Comparison of ENCODE assay signal across 15 cellular contexts in the genomic region with DNA sequence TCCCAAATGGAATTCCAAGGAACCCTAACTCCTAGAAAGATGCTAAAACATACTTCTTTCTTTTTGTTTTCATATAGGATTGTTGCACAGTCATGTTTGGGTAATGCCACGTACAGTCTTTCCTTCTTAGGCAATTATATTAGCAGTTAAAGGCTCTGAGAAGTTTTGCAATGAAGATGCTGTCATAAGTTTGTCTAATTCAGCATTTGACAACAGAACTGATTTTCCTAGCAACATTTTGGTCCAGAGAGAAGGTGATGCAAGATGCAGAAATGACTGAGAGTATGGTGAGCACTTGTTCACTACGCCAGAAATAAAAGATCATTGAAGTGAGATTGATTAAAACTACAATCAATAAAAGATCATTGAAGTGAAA.
DNase-seq lines count a peak whose midpoint lies in the region; ATAC-seq and TF ChIP-seq lines count a peak whose summit lies in the region.
"Had no signal": no experiment of that assay in that cellular context is flagged by ENCODE, and none has a peak within 500 bp of the region (broad histone marks: within the 10 kb centered on the region; RNA-seq: fewer than 3 reads in every experiment).

No MANE protein-coding gene starts in this region.

- no peak overlapping the region for H3K4me2 ChIP-seq in neural progenitor cell

- no peak overlapping the region for H2AFZ ChIP-seq in neural progenitor cell (replicated peaks)

- peak; percentile 14 for DNase-seq in SIG-M5 treated with dmso at 0.1 percent for 504 hours (lab: John Stamatoyannopoulos, UW; ENCODE audit: unreplicated experiment)
- no peak for DNase-seq in SIG-M5 (lab: John Stamatoyannopoulos, UW)
- peak; percentile 24 for DNase-seq in MV-4-11 (lab: John Stamatoyannopoulos, UW)
- peak; percentile 26 for DNase-seq in amniotic epithelial cell (ENCODE audit: low read depth)
- peak; percentile 41 for DNase-seq in fibroblast of peridontal ligament (ENCODE audit: extremely low read depth)
- DNase-seq in neural progenitor cell (ENCODE audit: low spot score), result no peak
- DNase-seq in GM19238 (ENCODE audit: insufficient read length, low spot score), result no peak
- DNase-seq: BE2C; Caco-2; CD8-positive, alpha-beta T cell; DND-41; GF-D8 had no signal

- H3K36me3 ChIP-seq in neural progenitor cell, result no peaks in the 10 kb centered on the region
- H3K36me3 ChIP-seq: BE2C had no signal

- H3K4me3 Mint-ChIP-seq in neural progenitor cell, result no peak overlapping the region
- H3K4me3 Mint-ChIP-seq: CD14-positive monocyte; CD8-positive, alpha-beta T cell had no signal

- no peak overlapping the region for H3K27ac Mint-ChIP-seq in neural progenitor cell
- H3K27ac Mint-ChIP-seq: CD14-positive monocyte; CD8-positive, alpha-beta T cell had no signal

- no peaks in the 10 kb centered on the region for H4K20me1 ChIP-seq in neural progenitor cell (ENCODE audit: low read depth)

- no peaks in the 10 kb centered on the region for H3K9me3 Mint-ChIP-seq in neural progenitor cell
- H3K9me3 Mint-ChIP-seq: CD8-positive, alpha-beta T cell had no signal

- H3K9me3 ChIP-seq in neural progenitor cell (ENCODE audit: low read depth), result no peaks in the 10 kb centered on the region
- H3K9me3 ChIP-seq: BE2C, Caco-2 had no signal

- no peak overlapping the region for H3K9ac ChIP-seq in neural progenitor cell

- no peak overlapping the region for H3K27ac ChIP-seq in neural progenitor cell

- no peak for ATAC-seq in GM21360 (IDR thresholded peaks at IDR 0.05; ENCODE audit: unreplicated experiment)
- ATAC-seq: CD8-positive, alpha-beta T cell; HCT116 had no signal

- H3K27me3 ChIP-seq in neural progenitor cell, result no peaks in the 10 kb centered on the region
- H3K27me3 ChIP-seq: BE2C had no signal

- TF ChIP-seq CTCF in neural progenitor cell (IDR thresholded peaks at IDR 0.05), result no peak

- H3K4me1 Mint-ChIP-seq in neural progenitor cell, result peaks cover 4% of the 10 kb centered on the region

- no peaks in the 10 kb centered on the region for H3K36me3 Mint-ChIP-seq in neural progenitor cell
- H3K36me3 Mint-ChIP-seq: CD14-positive monocyte; CD8-positive, alpha-beta T cell had no signal

- H3K79me2 ChIP-seq in neural progenitor cell (ENCODE audit: low read depth), result no peaks in the 10 kb centered on the region

- no peaks in the 10 kb centered on the region for H3F3A ChIP-seq in neural progenitor cell (ENCODE audit: low read depth)

- H3K27me3 Mint-ChIP-seq in neural progenitor cell (ENCODE audit: insufficient read depth, low read depth), result peaks cover 13% of the 10 kb centered on the region

- no peaks in the 10 kb centered on the region for H3K4me1 ChIP-seq in neural progenitor cell
- H3K4me1 ChIP-seq: Caco-2 had no signal

- H3K4me3 ChIP-seq in neural progenitor cell, result no peak overlapping the region

Comparison
In these comparisons a context has a peak if more than half of its experiments do, and no peak if none do; other contexts are left out.
1. DNase-seq: peak in SIG-M5 treated with dmso at 0.1 percent for 504 hours (single experiment), MV-4-11 (single experiment), amniotic epithelial cell (single experiment) and fibroblast of peridontal ligament (single experiment); none in SIG-M5 (single experiment), neural progenitor cell (single experiment) and GM19238 (single experiment).